2 cellular contexts compared by ENCODE assay signal in genomic region chr17:2867441-2868424, GRCh38.
A peak's percentile ranks its signal among the peaks of the same experiment; 100 is the strongest.
TF ChIP-seq lines count a peak whose summit lies in the region.

No MANE protein-coding gene starts in this region.

TF ChIP-seq in A549, 52 proteins besides CTCF, POLR2A, EP300 and RAD21:
- peak; percentile 26 to 65; a peak in 2 of 4 replicates for TF ChIP-seq CEBPB (IDR thresholded peaks at IDR 0.05)
- TF ChIP-seq GATA3 (IDR thresholded peaks at IDR 0.05; ENCODE audit: borderline replicate concordance) = peak; percentile 38; the same call in 1 of the 2 replicates
- no peak for TF ChIP-seq HDAC2 (IDR thresholded peaks at IDR 0.05)
- TF ChIP-seq JUNB (IDR thresholded peaks at IDR 0.05) = peak; percentile 46
- 0 out of 2 replicates have a peak, but pooled peaks have one; percentile 15 for TF ChIP-seq FOSL2 (IDR thresholded peaks at IDR 0.05)
- TF ChIP-seq FOSL2 (CRISPR knock-in tag; IDR thresholded peaks at IDR 0.05) = peak; percentile 87
- TF ChIP-seq HES2 (IDR thresholded peaks at IDR 0.05) = no peak
- no peak for TF ChIP-seq RCOR1 (IDR thresholded peaks at IDR 0.05; ENCODE audit: low read depth, low read length)

TF ChIP-seq in HepG2, 621 proteins besides CTCF, POLR2A, EP300 and RAD21 (continues in another document):
- no peak; the same call in 1 of the 2 replicates for TF ChIP-seq HNF1B (CRISPR knock-in tag; IDR thresholded peaks at IDR 0.05)
- no peak for TF ChIP-seq HOXA5 (CRISPR knock-in tag; IDR thresholded peaks at IDR 0.05)
- peak; percentile 77; the same call in 1 of the 2 replicates for TF ChIP-seq RXRA (CRISPR knock-in tag; IDR thresholded peaks at IDR 0.05)
- TF ChIP-seq FOSL2 (CRISPR knock-in tag; IDR thresholded peaks at IDR 0.05) = peak; percentile 96
- TF ChIP-seq PAXIP1 (CRISPR knock-in tag; conservative IDR thresholded peaks at IDR 0.05) = peak; percentile 61
- TF ChIP-seq ZNF609 (CRISPR knock-in tag; IDR thresholded peaks at IDR 0.05; ENCODE audit: borderline replicate concordance) = peak; percentile 53; the same call in 1 of the 2 replicates
- TF ChIP-seq GABPA (IDR thresholded peaks at IDR 0.05; ENCODE audit: low read depth, low read length) = no peak
- peak; percentile 8; the same call in 1 of the 2 replicates for TF ChIP-seq GABPA (CRISPR knock-in tag; IDR thresholded peaks at IDR 0.05; ENCODE audit: low read depth)
- TF ChIP-seq ZNF687 (CRISPR knock-in tag; IDR thresholded peaks at IDR 0.05) = peak; percentile 47; the same call in 1 of the 2 replicates
- peak; percentile 61; the same call in 1 of the 2 replicates for TF ChIP-seq ZNF556 (CRISPR knock-in tag; IDR thresholded peaks at IDR 0.05; ENCODE audit: borderline replicate concordance)
- peak; percentile 57; the same call in 1 of the 2 replicates for TF ChIP-seq SP5 (CRISPR knock-in tag; IDR thresholded peaks at IDR 0.05; ENCODE audit: borderline replicate concordance, low read depth)
- TF ChIP-seq DPF2 (CRISPR knock-in tag; IDR thresholded peaks at IDR 0.05; ENCODE audit: borderline replicate concordance, low read depth) = peak; percentile 46
- peak; percentile 66; the same call in 1 of the 2 replicates for TF ChIP-seq ZNF543 (CRISPR knock-in tag; IDR thresholded peaks at IDR 0.05)
- TF ChIP-seq BCL6 (CRISPR knock-in tag; IDR thresholded peaks at IDR 0.05) = 0 out of 2 replicates have a peak, but pooled peaks have one; percentile 32
- peak; percentile 30; the same call in 1 of the 2 replicates for TF ChIP-seq RARA (CRISPR knock-in tag; IDR thresholded peaks at IDR 0.05)
- peak; percentile 67 for TF ChIP-seq HDAC2 (CRISPR knock-in tag; IDR thresholded peaks at IDR 0.05)
- TF ChIP-seq ZSCAN9 (CRISPR knock-in tag; IDR thresholded peaks at IDR 0.05; ENCODE audit: borderline replicate concordance) = no peak
- no peak for TF ChIP-seq SMAD9 (CRISPR knock-in tag; IDR thresholded peaks at IDR 0.05)
- TF ChIP-seq JUN (CRISPR knock-in tag; IDR thresholded peaks at IDR 0.05) = 0 out of 2 replicates have a peak, but pooled peaks have one; percentile 53
- peak; percentile 98 for TF ChIP-seq PPARG (CRISPR knock-in tag; conservative IDR thresholded peaks at IDR 0.05)
- peak; percentile 70; the same call in 1 of the 2 replicates for TF ChIP-seq TCF7 (IDR thresholded peaks at IDR 0.05; ENCODE audit: low read depth)
- peak; percentile 66 for TF ChIP-seq CEBPG (CRISPR knock-in tag; IDR thresholded peaks at IDR 0.05)
- TF ChIP-seq NR2C2 (CRISPR knock-in tag; IDR thresholded peaks at IDR 0.05; ENCODE audit: borderline replicate concordance) = peak; percentile 58
- no peak for TF ChIP-seq GRHL1 (CRISPR knock-in tag; conservative IDR thresholded peaks at IDR 0.05)
- TF ChIP-seq GATAD2A (CRISPR knock-in tag; IDR thresholded peaks at IDR 0.05) = peak; percentile 72
- TF ChIP-seq MATR3 (CRISPR knock-in tag; IDR thresholded peaks at IDR 0.05) = no peak
- peak; percentile 16 for TF ChIP-seq YY1 (IDR thresholded peaks at IDR 0.05; ENCODE audit: insufficient read depth, insufficient replicate concordance, low read depth, low read length)
- TF ChIP-seq SALL1 (CRISPR knock-in tag; IDR thresholded peaks at IDR 0.05) = peak; percentile 11; the same call in 1 of the 2 replicates
- 0 out of 4 replicates have a peak, but pooled peaks of 1 of the 2 experiments have one; percentile 36 for TF ChIP-seq HMGXB4 (CRISPR knock-in tag; IDR thresholded peaks at IDR 0.05; ENCODE audit: borderline replicate concordance in 1 of 2, low read depth in 1 of 2)
- peak; percentile 58; the same call in 1 of the 2 replicates for TF ChIP-seq PHF21A (CRISPR knock-in tag; IDR thresholded peaks at IDR 0.05)
- no peak for TF ChIP-seq MYPOP (CRISPR knock-in tag; IDR thresholded peaks at IDR 0.05)
- TF ChIP-seq ZNF740 (CRISPR knock-in tag; IDR thresholded peaks at IDR 0.05) = no peak
- TF ChIP-seq ETV5 (CRISPR knock-in tag; IDR thresholded peaks at IDR 0.05; ENCODE audit: borderline replicate concordance) = peak; percentile 74; the same call in 1 of the 2 replicates
- TF ChIP-seq HNF4G (IDR thresholded peaks at IDR 0.05; ENCODE audit: borderline replicate concordance, low read depth, low read length) = peak; percentile 39; the same call in 1 of the 2 replicates
- no peak for TF ChIP-seq HNF4G (CRISPR knock-in tag; IDR thresholded peaks at IDR 0.05; ENCODE audit: borderline replicate concordance, low read depth)
- TF ChIP-seq ZNF430 (CRISPR knock-in tag; IDR thresholded peaks at IDR 0.05) = 0 out of 2 replicates have a peak, but pooled peaks have one; percentile 11
- no peak for TF ChIP-seq SOX13 (IDR thresholded peaks at IDR 0.05)
- TF ChIP-seq SOX13 (CRISPR knock-in tag; conservative IDR thresholded peaks at IDR 0.05 in 1 of 2, IDR thresholded peaks at IDR 0.05 in 1 of 2) = 0 out of 4 replicates have a peak, but pooled peaks of 1 of the 2 experiments have one; percentile 11
- TF ChIP-seq ZFP1 (CRISPR knock-in tag; IDR thresholded peaks at IDR 0.05) = no peak
